In genomic region chr3:36843065-36844051, GRCh38 we compare ENCODE assay signal across 1 cellular context.
TF ChIP-seq lines count a peak whose summit lies in the region.

No MANE protein-coding gene starts in this region.

TF ChIP-seq in K562, 482 proteins besides CTCF, POLR2A, EP300 and RAD21 (continued from another document):
- TF ChIP-seq CTCFL (IDR thresholded peaks at IDR 0.05; ENCODE audit: borderline replicate concordance, insufficient read depth, low read depth, low read length, poor library complexity, severe bottlenecking), result peak; percentile 24
- no peak for TF ChIP-seq SRSF7 (optimal IDR thresholded peaks at IDR 0.05; ENCODE audit: low read depth, low read length)
- TF ChIP-seq MAFK (IDR thresholded peaks at IDR 0.05; ENCODE audit: low read length), result peak; percentile 74
- TF ChIP-seq CBX1 (IDR thresholded peaks at IDR 0.05; ENCODE audit: low read depth), result peak; percentile 20; the same call in 1 of the 2 replicates
- 0 out of 2 replicates have a peak, but pooled peaks have one; percentile 37 for TF ChIP-seq SMC3 (conservative IDR thresholded peaks at IDR 0.05; ENCODE audit: insufficient read depth, low read depth, low read length)
- no peak for TF ChIP-seq PTTG1 (tag; IDR thresholded peaks at IDR 0.05; ENCODE audit: low read depth)
- peak in 1 of 2 experiments; percentile 94; a peak in 2 of 3 replicates for TF ChIP-seq CBX3 (IDR thresholded peaks at IDR 0.05; ENCODE audit: borderline replicate concordance in 1 of 2, low read length in 2 of 2)
- 0 out of 2 replicates have a peak, but pooled peaks have one; percentile 17 for TF ChIP-seq DPF2 (IDR thresholded peaks at IDR 0.05)
- no peak for TF ChIP-seq MTA1 (IDR thresholded peaks at IDR 0.05; ENCODE audit: borderline replicate concordance)
- TF ChIP-seq IFI16 (CRISPR knock-in tag; IDR thresholded peaks at IDR 0.05), result no peak
- peak; percentile 86 for TF ChIP-seq MAFF (IDR thresholded peaks at IDR 0.05; ENCODE audit: low read length)
- no peak for TF ChIP-seq TSC22D4 (tag; IDR thresholded peaks at IDR 0.05)
- TF ChIP-seq ZNF282 (CRISPR knock-in tag; IDR thresholded peaks at IDR 0.05), result no peak
- TF ChIP-seq HIVEP1 (CRISPR knock-in tag; IDR thresholded peaks at IDR 0.05), result no peak
- TF ChIP-seq NFE2L1 (tag; IDR thresholded peaks at IDR 0.05; ENCODE audit: borderline replicate concordance, low read depth), result 0 out of 2 replicates have a peak, but pooled peaks have one; percentile 32
- no peak for TF ChIP-seq YBX1 (IDR thresholded peaks at IDR 0.05)
- peak; percentile 85 for TF ChIP-seq MAFG (tag; conservative IDR thresholded peaks at IDR 0.05)
- no peak for TF ChIP-seq ZNF395 (CRISPR knock-in tag; IDR thresholded peaks at IDR 0.05)
- TF ChIP-seq ZNF277 (CRISPR knock-in tag; IDR thresholded peaks at IDR 0.05; ENCODE audit: borderline replicate concordance), result no peak
- no peak for TF ChIP-seq HMBOX1 (IDR thresholded peaks at IDR 0.05)
- TF ChIP-seq FOXJ2 (tag; IDR thresholded peaks at IDR 0.05), result no peak
- peak; percentile 100 for TF ChIP-seq NFE2 (IDR thresholded peaks at IDR 0.05; ENCODE audit: low read depth)
- no peak for TF ChIP-seq PML (IDR thresholded peaks at IDR 0.05; ENCODE audit: low read length)
- no peak for TF ChIP-seq ETS1 (conservative IDR thresholded peaks at IDR 0.05; ENCODE audit: control insufficient read depth, low read depth, low read length)
- TF ChIP-seq C11orf30 (IDR thresholded peaks at IDR 0.05; ENCODE audit: low read depth), result peak; percentile 90
- no peak for TF ChIP-seq HINFP (tag; conservative IDR thresholded peaks at IDR 0.05; ENCODE audit: low read depth)
- no peak for TF ChIP-seq SREBF2 (CRISPR knock-in tag; IDR thresholded peaks at IDR 0.05)
- TF ChIP-seq RFX7 (CRISPR knock-in tag; IDR thresholded peaks at IDR 0.05), result no peak
- TF ChIP-seq TRIM28 (IDR thresholded peaks at IDR 0.05), result peak; percentile 78; the same call in 1 of the 2 replicates
- 0 out of 4 replicates have a peak, but pooled peaks of 1 of the 2 experiments have one; percentile 52 for TF ChIP-seq RCOR1 (IDR thresholded peaks at IDR 0.05; ENCODE audit: borderline replicate concordance in 1 of 2, low read depth in 2 of 2, low read length in 2 of 2)
- 0 out of 2 replicates have a peak, but pooled peaks have one; percentile 37 for TF ChIP-seq XRCC3 (IDR thresholded peaks at IDR 0.05)
- no peak for TF ChIP-seq ZNF583 (CRISPR knock-in tag; IDR thresholded peaks at IDR 0.05)
- peak; percentile 24 to 27; a peak in 1 of 4 replicates for TF ChIP-seq KDM1A (IDR thresholded peaks at IDR 0.05)
- no peak for TF ChIP-seq ZNF174 (CRISPR knock-in tag; IDR thresholded peaks at IDR 0.05)
- TF ChIP-seq CTBP1 (IDR thresholded peaks at IDR 0.05; ENCODE audit: borderline replicate concordance), result 0 out of 2 replicates have a peak, but pooled peaks have one; percentile 40
- TF ChIP-seq ETV1 (tag; conservative IDR thresholded peaks at IDR 0.05; ENCODE audit: low read depth), result no peak
- no peak for TF ChIP-seq ZNF407 (IDR thresholded peaks at IDR 0.05; ENCODE audit: low read depth)
- no peak for TF ChIP-seq RREB1 (CRISPR knock-in tag; IDR thresholded peaks at IDR 0.05)
- TF ChIP-seq ZNF324 (CRISPR knock-in tag; IDR thresholded peaks at IDR 0.05), result no peak
